ENCODE assay signal across 18 cellular contexts in the genomic region with DNA sequence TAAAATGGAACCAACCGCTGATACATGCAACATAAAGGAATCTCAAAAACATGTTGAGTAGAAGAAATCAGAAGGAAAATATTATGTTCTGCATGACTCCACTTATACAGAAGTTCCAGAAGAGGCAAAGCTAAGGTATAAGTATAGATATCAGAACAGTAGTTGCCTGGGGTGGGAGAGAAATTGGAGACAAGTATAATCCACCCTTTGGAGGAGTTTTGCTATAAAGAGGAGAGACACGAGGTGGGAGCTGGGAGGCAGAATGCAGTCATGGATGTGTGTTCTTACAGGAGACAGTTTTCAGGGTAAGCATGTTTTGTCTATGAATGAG.
DNase-seq lines count a peak whose midpoint lies in the region; ATAC-seq and TF ChIP-seq lines count a peak whose summit lies in the region.
"Had no signal": no experiment of that assay in that cellular context is flagged by ENCODE, and none has a peak within 500 bp of the region (broad histone marks: within the 10 kb centered on the region; RNA-seq: fewer than 3 reads in every experiment).

No MANE protein-coding gene starts in this region.

- H3K4me1 Mint-ChIP-seq in activated CD4-positive, alpha-beta T cell treated with anti-CD3 and anti-CD28 coated beads, Interleukin-2, amount 10 ng/mL, durations not matched to agents 24 days and 14 days: peaks cover 43% of the 10 kb centered on the region
- H3K4me1 Mint-ChIP-seq in activated CD8-positive, alpha-beta T cell treated with anti-CD3 and anti-CD28 coated beads for 36 hours (ENCODE audit: low read depth): peaks cover 46% of the 10 kb centered on the region
- peaks cover 35 to 55% of the 10 kb centered on the region in 2 donors for H3K4me1 Mint-ChIP-seq in immature natural killer cell
- H3K4me1 Mint-ChIP-seq in naive thymus-derived CD4-positive, alpha-beta T cell: peaks cover 15 to 44% (median 23%) of the 10 kb centered on the region in 7 donors

- H3K27ac ChIP-seq in naive thymus-derived CD4-positive, alpha-beta T cell (ENCODE audit: low read depth, low read length): no peak overlapping the region
- H3K27ac ChIP-seq: ascending aorta, heart left ventricle had no signal

- peak overlapping the region; percentile 38 for H3K27ac Mint-ChIP-seq in activated CD4-positive, alpha-beta T cell treated with anti-CD3 and anti-CD28 coated beads, Interleukin-2, amount 10 ng/mL, durations not matched to agents 24 days and 14 days
- peak overlapping the region; percentile 14 for H3K27ac Mint-ChIP-seq in activated CD8-positive, alpha-beta T cell treated with anti-CD3 and anti-CD28 coated beads for 36 hours
- peak overlapping the region in 4 of 6 donors; percentile 10 to 61 (median 32) for H3K27ac Mint-ChIP-seq in immature natural killer cell
- peak overlapping the region in 3 of 9 donors; percentile 9 to 58 (median 32) for H3K27ac Mint-ChIP-seq in naive thymus-derived CD4-positive, alpha-beta T cell

- H3K4me3 ChIP-seq in naive thymus-derived CD4-positive, alpha-beta T cell (ENCODE audit: low read length): no peak overlapping the region
- H3K4me3 ChIP-seq: ascending aorta, heart left ventricle had no signal

- DNase-seq in activated CD4-positive, alpha-beta T cell treated with anti-CD3 and anti-CD28 coated beads, Interleukin-2, amount 10 ng/mL, durations not matched to agents 24 days and 14 days: no peak
- no peak for DNase-seq in activated CD4-positive, alpha-beta T cell treated with anti-CD3 and anti-CD28 coated beads, Interleukin-2, amount 50 U/mL, for 1 hour
- no peak for DNase-seq in activated CD8-positive, alpha-beta T cell treated with anti-CD3 and anti-CD28 coated beads for 36 hours
- DNase-seq in immature natural killer cell: no peak
- DNase-seq in middle frontal gyrus (ENCODE audit: extremely low spot score, low spot score): no peak
- DNase-seq in cerebellum (ENCODE audit: low spot score): no peak
- DNase-seq in naive thymus-derived CD4-positive, alpha-beta T cell: no peak
- DNase-seq: activated CD4-positive, alpha-beta T cell treated with anti-CD3 and anti-CD28 coated beads for 4 hours; activated effector memory CD4-positive, alpha-beta T cell treated with Interleukin-2 at 50 U/mL for 16 hours; DND-41; heart left ventricle; islet precursor cell; NCI-H226; nucleus accumbens; right cardiac atrium had no signal

- H3K4me1 ChIP-seq in naive thymus-derived CD4-positive, alpha-beta T cell (ENCODE audit: control insufficient read depth in 2 of 2, insufficient read depth in 2 of 2, low read length in 2 of 2): peaks cover 0 to 9% of the 10 kb centered on the region in 2 donors
- H3K4me1 ChIP-seq: ascending aorta had no signal

- POLR2A ChIA-PET in activated CD8-positive, alpha-beta T cell treated with anti-CD3 and anti-CD28 coated beads for 36 hours (lab: Charles Lee): no interaction called here
- POLR2A ChIA-PET in naive thymus-derived CD4-positive, alpha-beta T cell (lab: Charles Lee): no interaction called here

- H3K9me3 Mint-ChIP-seq in activated CD4-positive, alpha-beta T cell treated with anti-CD3 and anti-CD28 coated beads, Interleukin-2, amount 10 ng/mL, durations not matched to agents 24 days and 14 days: no peaks in the 10 kb centered on the region
- no peaks in the 10 kb centered on the region for H3K9me3 Mint-ChIP-seq in activated CD8-positive, alpha-beta T cell treated with anti-CD3 and anti-CD28 coated beads for 36 hours
- no peaks in the 10 kb centered on the region for H3K9me3 Mint-ChIP-seq in immature natural killer cell
- H3K9me3 Mint-ChIP-seq in naive thymus-derived CD4-positive, alpha-beta T cell: no peaks in the 10 kb centered on the region
- H3K9me3 Mint-ChIP-seq: CD4-positive, CD25-positive, alpha-beta regulatory T cell had no signal

- H3K27me3 ChIP-seq in naive thymus-derived CD4-positive, alpha-beta T cell (ENCODE audit: control insufficient read depth in 2 of 2, insufficient read depth in 2 of 2, low read length in 2 of 2): no peaks in the 10 kb centered on the region
- H3K27me3 ChIP-seq: ascending aorta, heart left ventricle had no signal

- peaks cover 16% of the 10 kb centered on the region for H3K36me3 Mint-ChIP-seq in activated CD4-positive, alpha-beta T cell treated with anti-CD3 and anti-CD28 coated beads, Interleukin-2, amount 10 ng/mL, durations not matched to agents 24 days and 14 days (ENCODE audit: low read depth)
- peaks cover 11% of the 10 kb centered on the region for H3K36me3 Mint-ChIP-seq in activated CD8-positive, alpha-beta T cell treated with anti-CD3 and anti-CD28 coated beads for 36 hours (ENCODE audit: low read depth)
- H3K36me3 Mint-ChIP-seq in immature natural killer cell: no peaks in the 10 kb centered on the region
- peaks cover 0 to 28% (median 15%) of the 10 kb centered on the region in 5 donors for H3K36me3 Mint-ChIP-seq in naive thymus-derived CD4-positive, alpha-beta T cell

- H3K9me3 ChIP-seq in naive thymus-derived CD4-positive, alpha-beta T cell (ENCODE audit: control insufficient read depth in 2 of 3, low read length in 3 of 3): no peaks in the 10 kb centered on the region
- H3K9me3 ChIP-seq: ascending aorta, heart left ventricle had no signal

- TF ChIP-seq CTCF in activated CD8-positive, alpha-beta T cell treated with anti-CD3 and anti-CD28 coated beads for 36 hours (IDR thresholded peaks at IDR 0.05): no peak

- H3K4me3 Mint-ChIP-seq in activated CD4-positive, alpha-beta T cell treated with anti-CD3 and anti-CD28 coated beads, Interleukin-2, amount 10 ng/mL, durations not matched to agents 24 days and 14 days: peak overlapping the region; percentile 31
- H3K4me3 Mint-ChIP-seq in activated CD8-positive, alpha-beta T cell treated with anti-CD3 and anti-CD28 coated beads for 36 hours: no peak overlapping the region
- H3K4me3 Mint-ChIP-seq in immature natural killer cell: peak overlapping the region; percentile 12 to 62 (median 45)
- peak overlapping the region in 2 of 10 donors; percentile 3 to 63 for H3K4me3 Mint-ChIP-seq in naive thymus-derived CD4-positive, alpha-beta T cell
- H3K4me3 Mint-ChIP-seq: CD4-positive, CD25-positive, alpha-beta regulatory T cell had no signal

- no peaks in the 10 kb centered on the region for H3K36me3 ChIP-seq in naive thymus-derived CD4-positive, alpha-beta T cell (ENCODE audit: control insufficient read depth in 2 of 3, insufficient read depth in 3 of 3, low read length in 3 of 3)

- CTCF ChIA-PET in activated CD8-positive, alpha-beta T cell treated with anti-CD3 and anti-CD28 coated beads for 36 hours (lab: Charles Lee): interaction anchor here (0.9 to 1.5 kb wide), 4 partner anchors 12 to 246 kb away, joined by 3 to 5 read pairs (median 4); no protein-coding TSS in a partner anchor
- CTCF ChIA-PET in naive thymus-derived CD4-positive, alpha-beta T cell (lab: Charles Lee): no interaction called here

- intact Hi-C loops in activated CD4-positive, alpha-beta T cell treated with anti-CD3 and anti-CD28 coated beads, Interleukin-2, amount 10 ng/mL, durations not matched to agents 24 days and 14 days (cut with micrococcal nuclease): loop anchor here (5.0 to 10.0 kb wide), 3 partner anchors 70 to 173 kb away; partner anchors contain the start of genes MED27 and NTNG2
- intact Hi-C loops in activated CD8-positive, alpha-beta T cell treated with anti-CD3 and anti-CD28 coated beads for 36 hours (cut with micrococcal nuclease): no loop called here
- intact Hi-C loops in naive thymus-derived CD4-positive, alpha-beta T cell (cut with micrococcal nuclease): no loop called here

- peaks cover 2% of the 10 kb centered on the region for H3K27me3 Mint-ChIP-seq in activated CD4-positive, alpha-beta T cell treated with anti-CD3 and anti-CD28 coated beads, Interleukin-2, amount 10 ng/mL, durations not matched to agents 24 days and 14 days
- no peaks in the 10 kb centered on the region for H3K27me3 Mint-ChIP-seq in activated CD8-positive, alpha-beta T cell treated with anti-CD3 and anti-CD28 coated beads for 36 hours
- peaks cover 0 to 1% (median 0%) of the 10 kb centered on the region in 3 donors for H3K27me3 Mint-ChIP-seq in immature natural killer cell (ENCODE audit: low read depth in 3 of 3)
- no peaks in the 10 kb centered on the region for H3K27me3 Mint-ChIP-seq in naive thymus-derived CD4-positive, alpha-beta T cell
- H3K27me3 Mint-ChIP-seq: CD4-positive, CD25-positive, alpha-beta regulatory T cell had no signal

- ATAC-seq in HG02610 (IDR thresholded peaks at IDR 0.05; ENCODE audit: unreplicated experiment): peak; percentile 11
- ATAC-seq in activated CD8-positive, alpha-beta T cell treated with anti-CD3 and anti-CD28 coated beads for 36 hours: peak; percentile 32
- ATAC-seq in naive thymus-derived CD4-positive, alpha-beta T cell: no peak
- ATAC-seq: right cardiac atrium had no signal
